ENCODE assay signal across 9 cellular contexts in genomic region chr17:1645207-1646171, GRCh38. TPM values are rescaled to one million over a fixed set of nuclear protein-coding genes. Genes with fewer than 3 reads are reported as not detected.
DNase-seq lines count a peak whose midpoint lies in the region; ATAC-seq and TF ChIP-seq lines count a peak whose summit lies in the region.
"Had no signal": no experiment of that assay in that cellular context is flagged by ENCODE, and none has a peak within 500 bp of the region (broad histone marks: within the 10 kb centered on the region; RNA-seq: fewer than 3 reads in every experiment).

SCARF1 (minus strand) TSS chr17:1645732; CDS start chr17:1645697, 35 bp downstream.

- peaks cover 14% of the 10 kb centered on the region for H4K20me1 ChIP-seq in neural progenitor cell (ENCODE audit: low read depth)

- H3K4me3 Mint-ChIP-seq in CD4-positive, CD25-positive, alpha-beta regulatory T cell, result peak within 1 kb of the TSS; percentile 56 to 90 (median 86)
- H3K4me3 Mint-ChIP-seq in neural progenitor cell, result peak within 1 kb of the TSS; percentile 46

- DNase-seq in CD4-positive, CD25-positive, alpha-beta regulatory T cell, result no peak
- DNase-seq in RKO (ENCODE audit: low spot score) (peak; percentile 77), esophagus squamous epithelium (lab: John Stamatoyannopoulos, UW) (no peak), neural progenitor cell (ENCODE audit: low spot score) (no peak), NCI-H1930 (lab: John Stamatoyannopoulos, UW) (no peak), NCI-H1694 treated with DMSO at 0.1 percent for 48 hours (lab: John Stamatoyannopoulos, UW) (no peak)
- DNase-seq in stimulated activated naive CD4-positive, alpha-beta T cell (lab: John Stamatoyannopoulos, UW), result no peak
- DNase-seq: DND-41 had no signal

- no peaks in the 10 kb centered on the region for H3K27me3 Mint-ChIP-seq in CD4-positive, CD25-positive, alpha-beta regulatory T cell
- peaks cover 23% of the 10 kb centered on the region for H3K27me3 Mint-ChIP-seq in neural progenitor cell (ENCODE audit: insufficient read depth, low read depth)

- peak in 2 of 4 donors; percentile 37 to 38 for TF ChIP-seq POLR2A in esophagus squamous epithelium (IDR thresholded peaks at IDR 0.05)

- H3K4me1 Mint-ChIP-seq in CD4-positive, CD25-positive, alpha-beta regulatory T cell, result peaks cover 0 to 15% (median 4%) of the 10 kb centered on the region in 4 donors
- peaks cover 31% of the 10 kb centered on the region for H3K4me1 Mint-ChIP-seq in neural progenitor cell

- H3K27me3 ChIP-seq in CD4-positive, CD25-positive, alpha-beta regulatory T cell (ENCODE audit: control insufficient read depth, insufficient read depth, low read length), result no peaks in the 10 kb centered on the region
- H3K27me3 ChIP-seq in esophagus squamous epithelium (no peaks in the 10 kb centered on the region), neural progenitor cell (peaks cover 57% of the 10 kb centered on the region)

- TF ChIP-seq CTCF in esophagus squamous epithelium (IDR thresholded peaks at IDR 0.05) (no peak), neural progenitor cell (IDR thresholded peaks at IDR 0.05) (no peak)

- peaks cover 35% of the 10 kb centered on the region for H3K4me1 ChIP-seq in CD4-positive, CD25-positive, alpha-beta regulatory T cell (ENCODE audit: control insufficient read depth, insufficient read depth, low read length, poor library complexity, severe bottlenecking)
- peaks cover 32 to 74% (median 35%) of the 10 kb centered on the region in 3 donors for H3K4me1 ChIP-seq in esophagus squamous epithelium
- H3K4me1 ChIP-seq in neural progenitor cell, result peaks cover 11% of the 10 kb centered on the region

- H3K27ac ChIP-seq in CD4-positive, CD25-positive, alpha-beta regulatory T cell (ENCODE audit: insufficient read depth, low read length, poor library complexity, severe bottlenecking), result no peak within 1 kb of the TSS
- H3K27ac ChIP-seq in esophagus squamous epithelium (peak within 1 kb of the TSS; percentile 56 to 87 (median 70)), neural progenitor cell (no peak within 1 kb of the TSS)

- no peak within 1 kb of the TSS for H3K4me3 ChIP-seq in CD4-positive, CD25-positive, alpha-beta regulatory T cell (ENCODE audit: low read depth, low read length)
- H3K4me3 ChIP-seq in esophagus squamous epithelium (peak within 1 kb of the TSS; percentile 9 to 74 (median 44)), neural progenitor cell (no peak within 1 kb of the TSS)

- no peaks in the 10 kb centered on the region for H3K36me3 Mint-ChIP-seq in CD4-positive, CD25-positive, alpha-beta regulatory T cell
- H3K36me3 Mint-ChIP-seq in neural progenitor cell, result peaks cover 2% of the 10 kb centered on the region

- 63 to 75% methylated on average over 6 to 11 of the region's 25 CpGs for WGBS in esophagus squamous epithelium, 2 donors

- no peak within 1 kb of the TSS for H3K27ac Mint-ChIP-seq in CD4-positive, CD25-positive, alpha-beta regulatory T cell
- no peak within 1 kb of the TSS for H3K27ac Mint-ChIP-seq in neural progenitor cell

- H3K4me2 ChIP-seq in neural progenitor cell, result no peak within 1 kb of the TSS

- H3F3A ChIP-seq in neural progenitor cell (ENCODE audit: low read depth), result peaks cover 53% of the 10 kb centered on the region

- H3K9me3 ChIP-seq in CD4-positive, CD25-positive, alpha-beta regulatory T cell (ENCODE audit: control insufficient read depth in 2 of 2, low read length in 2 of 2), result no peaks in the 10 kb centered on the region
- no peaks in the 10 kb centered on the region for H3K9me3 ChIP-seq in esophagus squamous epithelium
- H3K9me3 ChIP-seq in neural progenitor cell (ENCODE audit: low read depth), result no peaks in the 10 kb centered on the region

- H3K9me3 Mint-ChIP-seq in CD4-positive, CD25-positive, alpha-beta regulatory T cell, result peaks cover 0 to 3% (median 0%) of the 10 kb centered on the region in 7 donors
- H3K9me3 Mint-ChIP-seq in neural progenitor cell, result no peaks in the 10 kb centered on the region

- H2AFZ ChIP-seq in neural progenitor cell (replicated peaks), result no peak within 1 kb of the TSS

- ATAC-seq in CD4-positive, CD25-positive, alpha-beta regulatory T cell (ENCODE audit: low read depth in 2 of 2), result no peak
- ATAC-seq in HG03196 (IDR thresholded peaks at IDR 0.05; ENCODE audit: unreplicated experiment), result no peak

- H3K9ac ChIP-seq in neural progenitor cell, result no peak within 1 kb of the TSS

- intact Hi-C loops in esophagus squamous epithelium (cut with DNase I), result no loop called here

- no peaks in the 10 kb centered on the region for H3K79me2 ChIP-seq in neural progenitor cell (ENCODE audit: low read depth)

- peaks cover under 1% of the 10 kb centered on the region for H3K36me3 ChIP-seq in CD4-positive, CD25-positive, alpha-beta regulatory T cell (ENCODE audit: control insufficient read depth, insufficient read depth, low read length)
- H3K36me3 ChIP-seq in esophagus squamous epithelium (peaks cover 0 to 12% (median under 1%) of the 10 kb centered on the region in 3 donors), neural progenitor cell (no peaks in the 10 kb centered on the region)

RNA-seq across cellular contexts. Expression of gene SCARF1, which starts in this region (rescaled TPM):
- 1.5 TPM for total RNA-seq in CD4-positive, CD25-positive, alpha-beta regulatory T cell
- polyA plus RNA-seq in CD4-positive, CD25-positive, alpha-beta regulatory T cell, result under 1 TPM in 1 of 4 donors, not detected in 3; 0.49 TPM
- total RNA-seq in esophagus squamous epithelium (1 to 10 TPM; 2.0 to 5.7 (median 3.3) TPM), neural progenitor cell (ENCODE audit: low replicate concordance) (1.1 TPM in 1 of 2 replicates, not detected in the other)

Comparison
In these comparisons a context has a peak if more than half of its experiments do, and no peak if none do; other contexts are left out.
1. H3K27ac ChIP-seq: peak in esophagus squamous epithelium (4 of 4); none in CD4-positive, CD25-positive, alpha-beta regulatory T cell (single experiment) and neural progenitor cell (single experiment).
2. H3K4me3 ChIP-seq: peak in esophagus squamous epithelium (4 of 4); none in CD4-positive, CD25-positive, alpha-beta regulatory T cell (single experiment) and neural progenitor cell (single experiment).